ENCODE assay signal across 19 cellular contexts in genomic region chr14:100661340-100661712, GRCh38.
"Had no signal": no experiment of that assay in that cellular context is flagged by ENCODE, and none has a peak within 500 bp of the region (broad histone marks: within the 10 kb centered on the region; RNA-seq: fewer than 3 reads in every experiment).

No MANE protein-coding gene starts in this region.

- H3K4me3 Mint-ChIP-seq: activated B cell treated with CpG ODN at 0.5 μM for 24 hours; activated CD8-positive, alpha-beta T cell treated with anti-CD3 and anti-CD28 coated beads for 36 hours; activated naive CD4-positive, alpha-beta T cell treated with anti-CD3 and anti-CD28 coated beads, Interleukin-2, amount 50 U/mL, for 24 hours; activated T-cell treated with anti-CD3 and anti-CD28 coated beads, Interleukin-2, amount 50 U/mL, for 4 hours; memory B cell; nephron progenitor cell; T-helper 2 cell treated with Interferon-gamma antibody and Interleukin-4, amounts not matched to agents 5 μg/mL and 100 μg/mL, for 36 hours had no signal

- DNase-seq: activated B cell treated with CpG ODN at 0.5 μM for 24 hours; activated CD4-positive, alpha-beta T cell treated with anti-CD3 and anti-CD28 coated beads for 48 hours; activated CD8-positive, alpha-beta T cell treated with anti-CD3 and anti-CD28 coated beads for 36 hours; activated effector memory CD4-positive, alpha-beta T cell treated with Interleukin-2 at 50 U/mL for 16 hours; activated T-cell treated with anti-CD3 and anti-CD28 coated beads, Interleukin-2, amount 50 U/mL, for 4 hours; amniotic stem cell; central memory CD4-positive, alpha-beta T cell; colonic mucosa; effector CD4-positive, alpha-beta T cell; esophagus squamous epithelium; kidney; left lung; nephron progenitor cell; pancreas; stimulated activated naive CD4-positive, alpha-beta T cell treated with Interleukin-2 at 50 U/mL for 16 hours; trophoblast cell had no signal

- ATAC-seq: activated CD8-positive, alpha-beta T cell treated with anti-CD3 and anti-CD28 coated beads for 36 hours; activated T-cell treated with anti-CD3 and anti-CD28 coated beads, Interleukin-2, amount 50 U/mL, for 4 hours; left lung; pancreas had no signal

- H3K27me3 ChIP-seq: colonic mucosa, pancreas had no signal

- H3K27ac ChIP-seq: colonic mucosa, esophagus squamous epithelium, left lung, pancreas had no signal

- H3K4me1 Mint-ChIP-seq: activated B cell treated with CpG ODN at 0.5 μM for 24 hours had no signal

- H3K27ac Mint-ChIP-seq: activated B cell treated with CpG ODN at 0.5 μM for 24 hours; activated CD8-positive, alpha-beta T cell treated with anti-CD3 and anti-CD28 coated beads for 36 hours; activated naive CD4-positive, alpha-beta T cell treated with anti-CD3 and anti-CD28 coated beads, Interleukin-2, amount 50 U/mL, for 24 hours; memory B cell; nephron progenitor cell; T-helper 2 cell treated with Interferon-gamma antibody and Interleukin-4, amounts not matched to agents 5 μg/mL and 100 μg/mL, for 36 hours had no signal

- H3K36me3 Mint-ChIP-seq: activated naive CD4-positive, alpha-beta T cell treated with anti-CD3 and anti-CD28 coated beads, Interleukin-2, amount 50 U/mL, for 24 hours; memory B cell had no signal

- H3K27me3 Mint-ChIP-seq: memory B cell had no signal

- H3K36me3 ChIP-seq: colonic mucosa, esophagus squamous epithelium, left lung, pancreas had no signal

- H3K4me3 ChIP-seq: colonic mucosa, esophagus squamous epithelium, left lung, pancreas had no signal

- H3K9me3 Mint-ChIP-seq: activated B cell treated with CpG ODN at 0.5 μM for 24 hours; activated CD8-positive, alpha-beta T cell treated with anti-CD3 and anti-CD28 coated beads for 36 hours; activated naive CD4-positive, alpha-beta T cell treated with anti-CD3 and anti-CD28 coated beads, Interleukin-2, amount 50 U/mL, for 24 hours; activated T-cell treated with anti-CD3 and anti-CD28 coated beads, Interleukin-2, amount 50 U/mL, for 4 hours; memory B cell; nephron progenitor cell; T-helper 2 cell treated with Interferon-gamma antibody and Interleukin-4, amounts not matched to agents 5 μg/mL and 100 μg/mL, for 36 hours had no signal

- H3K9me3 ChIP-seq: colonic mucosa, esophagus squamous epithelium, left lung, pancreas had no signal
